28 cellular contexts compared by ENCODE assay signal in the genomic region with DNA sequence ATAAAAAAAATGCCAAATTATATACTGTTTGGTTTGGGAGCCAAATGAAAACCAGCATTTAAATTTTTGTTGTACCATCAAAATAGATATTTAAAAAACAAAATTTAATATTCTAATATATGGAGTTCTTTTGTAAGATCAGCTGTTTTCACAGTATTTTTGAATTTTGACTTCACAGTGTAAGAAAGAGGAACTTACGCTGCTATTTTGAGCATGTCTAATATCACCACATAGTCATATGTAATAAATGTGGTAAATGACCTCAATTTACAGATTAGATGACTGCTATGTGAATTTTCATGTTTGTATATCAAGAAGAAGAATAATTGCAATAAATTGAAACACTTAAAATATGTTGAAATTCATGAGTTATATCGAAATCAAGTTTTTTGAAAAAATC.
DNase-seq lines count a peak whose midpoint lies in the region; ATAC-seq and TF ChIP-seq lines count a peak whose summit lies in the region.
"Had no signal": no experiment of that assay in that cellular context is flagged by ENCODE, and none has a peak within 500 bp of the region (broad histone marks: within the 10 kb centered on the region; RNA-seq: fewer than 3 reads in every experiment).

No MANE protein-coding gene starts in this region.

- H3K23ac ChIP-seq in trophoblast cell (ENCODE audit: low read length) = no peak overlapping the region

- no peak overlapping the region for H3K9ac ChIP-seq in Karpas-422 (ENCODE audit: low read length)
- peak overlapping the region; percentile 72 for H3K9ac ChIP-seq in OCI-LY1 (ENCODE audit: low read length)
- H3K9ac ChIP-seq in trophoblast cell (ENCODE audit: low read length) = no peak overlapping the region

- H2BK12ac ChIP-seq in trophoblast cell (ENCODE audit: low read length) = no peak overlapping the region

- no peak overlapping the region for H2AK5ac ChIP-seq in trophoblast cell (ENCODE audit: low read length)

- H2BK120ac ChIP-seq in trophoblast cell (ENCODE audit: insufficient read depth, low read length, poor library complexity) = no peak overlapping the region

- H3F3A ChIP-seq in DOHH2 (ENCODE audit: control insufficient read depth, insufficient read depth) = peaks cover 43% of the 10 kb centered on the region
- no peaks in the 10 kb centered on the region for H3F3A ChIP-seq in OCI-LY1 (ENCODE audit: insufficient read depth, low read length)

- peaks cover 24% of the 10 kb centered on the region for H3K36me3 ChIP-seq in DOHH2 (ENCODE audit: control insufficient read depth, low read length)
- no peaks in the 10 kb centered on the region for H3K36me3 ChIP-seq in Karpas-422 (ENCODE audit: insufficient read depth, low read length)
- peaks cover 5% of the 10 kb centered on the region for H3K36me3 ChIP-seq in OCI-LY1 (ENCODE audit: insufficient read depth, low read length)
- no peaks in the 10 kb centered on the region for H3K36me3 ChIP-seq in trophoblast cell (ENCODE audit: control insufficient read depth in 1 of 2, insufficient read depth in 2 of 2, low read length in 2 of 2)
- H3K36me3 ChIP-seq: left ventricle myocardium inferior had no signal

- H2AFZ ChIP-seq in Karpas-422 (ENCODE audit: low read length) = no peak overlapping the region
- H2AFZ ChIP-seq in OCI-LY1 (ENCODE audit: low read length) = no peak overlapping the region
- no peak overlapping the region for H2AFZ ChIP-seq in trophoblast cell (ENCODE audit: insufficient read depth, low read length, poor library complexity)

- H3K79me2 ChIP-seq in DOHH2 (ENCODE audit: control insufficient read depth, low read length) (no peaks in the 10 kb centered on the region), Karpas-422 (ENCODE audit: low read length) (no peaks in the 10 kb centered on the region), OCI-LY1 (ENCODE audit: insufficient read depth, low read length) (no peaks in the 10 kb centered on the region), trophoblast cell (ENCODE audit: control insufficient read depth, insufficient read depth, low read length, poor library complexity) (no peaks in the 10 kb centered on the region)

- H3K4me3 ChIP-seq in DOHH2 (ENCODE audit: low read length) (peak overlapping the region; percentile 70), Karpas-422 (ENCODE audit: low read length) (no peak overlapping the region), OCI-LY1 (ENCODE audit: low read depth, low read length, poor library complexity, severe bottlenecking) (peak overlapping the region; percentile 36), trophoblast cell (ENCODE audit: low read depth, low read length) (no peak overlapping the region)
- H3K4me3 ChIP-seq: body of pancreas, dorsolateral prefrontal cortex, left ventricle myocardium inferior, psoas muscle, SK-N-MC had no signal

- H3K9me3 ChIP-seq in DOHH2 (ENCODE audit: control insufficient read depth, insufficient read depth, low read length) (peaks cover 19% of the 10 kb centered on the region), Karpas-422 (ENCODE audit: low read length) (peaks cover 4% of the 10 kb centered on the region; the same call in 1 of the 2 replicates), OCI-LY1 (ENCODE audit: low read length) (peaks cover 6% of the 10 kb centered on the region), trophoblast cell (ENCODE audit: insufficient read depth, low read depth, low read length) (no peaks in the 10 kb centered on the region)
- H3K9me3 ChIP-seq: body of pancreas, left ventricle myocardium inferior, psoas muscle had no signal

- H3K4ac ChIP-seq in trophoblast cell (ENCODE audit: low read depth, low read length) = no peak overlapping the region

- no peaks in the 10 kb centered on the region for H3K9me2 ChIP-seq in DOHH2 (replicated peaks; ENCODE audit: control insufficient read depth, low read length)
- no peaks in the 10 kb centered on the region for H3K9me2 ChIP-seq in Karpas-422 (replicated peaks; ENCODE audit: insufficient read depth, low read length)
- H3K9me2 ChIP-seq in OCI-LY1 (ENCODE audit: low read depth, low read length) = no peaks in the 10 kb centered on the region

- H3K4me2 ChIP-seq in DOHH2 (ENCODE audit: low read length) = peak overlapping the region; percentile 83
- no peak overlapping the region for H3K4me2 ChIP-seq in Karpas-422 (ENCODE audit: low read depth, low read length, poor library complexity, severe bottlenecking)
- H3K4me2 ChIP-seq in OCI-LY1 (ENCODE audit: low read length) = peak overlapping the region; percentile 59
- no peak overlapping the region for H3K4me2 ChIP-seq in trophoblast cell (ENCODE audit: low read length)

- H4K91ac ChIP-seq in trophoblast cell (ENCODE audit: low read depth, low read length) = no peak overlapping the region

- no peak overlapping the region for H3K18ac ChIP-seq in trophoblast cell (ENCODE audit: low read length)

- no peak overlapping the region for H4K8ac ChIP-seq in trophoblast cell (ENCODE audit: low read depth, low read length)

- no peak overlapping the region for H3K14ac ChIP-seq in trophoblast cell (ENCODE audit: low read length)

- H3K27ac ChIP-seq in DOHH2 (ENCODE audit: low read depth, low read length) (peak overlapping the region; percentile 99), Karpas-422 (ENCODE audit: low read length) (0 out of 2 replicates have a peak overlapping the region, but pooled peaks have one; percentile 20), OCI-LY1 (ENCODE audit: low read depth, low read length, poor library complexity, severe bottlenecking) (peak overlapping the region; percentile 99), foreskin keratinocyte (peak overlapping the region; percentile 63), trophoblast cell (ENCODE audit: low read depth, low read length) (no peak overlapping the region)
- H3K27ac ChIP-seq: body of pancreas, dorsolateral prefrontal cortex, left ventricle myocardium inferior, psoas muscle, SK-N-MC had no signal

- no peak for ATAC-seq in foreskin keratinocyte
- ATAC-seq: activated T-cell treated with anti-CD3 and anti-CD28 coated beads, Interleukin-2, amount 50 U/mL, for 4 hours; body of pancreas; naive thymus-derived CD8-positive, alpha-beta T cell; psoas muscle had no signal

- H4K12ac ChIP-seq in trophoblast cell (ENCODE audit: low read depth, low read length) = no peak overlapping the region

- peak; percentile 65 for DNase-seq in Karpas-422
- no peak for DNase-seq in foreskin keratinocyte
- DNase-seq in NCI-H748 (lab: John Stamatoyannopoulos, UW; ENCODE audit: unreplicated experiment) = no peak
- DNase-seq in erythroblast (lab: John Stamatoyannopoulos, UW) = no peak
- DNase-seq in trophoblast cell = no peak
- DNase-seq: activated B cell treated with CpG ODN at 0.5 μM for 24 hours; activated CD4-positive, alpha-beta T cell treated with anti-CD3 and anti-CD28 coated beads, Interleukin-2, amount 50 U/mL, for 1 hour; activated T-cell treated with anti-CD3 and anti-CD28 coated beads, Interleukin-2, amount 50 U/mL, for 4 hours; body of pancreas; CD8-positive, alpha-beta memory T cell; cerebellar nuclear complex; DMS 273 treated with DMSO at 0.1 percent for 48 hours; dorsolateral prefrontal cortex; glutamatergic neuron; H7; islet precursor cell; left ventricle myocardium inferior; naive thymus-derived CD8-positive, alpha-beta T cell; NCI-H1092; NCI-H1694 treated with DMSO at 0.1 percent for 48 hours; NCI-H524 treated with DMSO at 0.1 percent for 48 hours; nucleus accumbens; psoas muscle; stimulated activated CD4-positive, alpha-beta T cell treated with anti-CD3 and anti-CD28 coated beads, Interleukin-15, amount 100 ng/mL, for 24 hours; stimulated activated naive CD4-positive, alpha-beta T cell had no signal

- H4K20me1 ChIP-seq in DOHH2 (ENCODE audit: control insufficient read depth, insufficient read depth, low read depth, low read length) (no peaks in the 10 kb centered on the region), Karpas-422 (ENCODE audit: insufficient read depth, low read depth, low read length) (no peaks in the 10 kb centered on the region), OCI-LY1 (ENCODE audit: insufficient read depth, low read length) (no peaks in the 10 kb centered on the region)

- no peak for TF ChIP-seq CTCF in DOHH2 (IDR thresholded peaks at IDR 0.05; ENCODE audit: low read depth, low read length, poor library complexity, severe bottlenecking)
- no peak for TF ChIP-seq CTCF in OCI-LY1 (IDR thresholded peaks at IDR 0.05; ENCODE audit: low read length)
- TF ChIP-seq CTCF in foreskin keratinocyte (conservative IDR thresholded peaks at IDR 0.05) = no peak

- WGBS in trophoblast cell (ENCODE audit: extremely low coverage, insufficient coverage, insufficient read length) = no CpG with 5 or more reads among the region's 2 CpGs

- no peak for TF ChIP-seq POLR2A in erythroblast (IDR thresholded peaks at IDR 0.05; ENCODE audit: low read length)

- H3K27me3 ChIP-seq in DOHH2 (ENCODE audit: control insufficient read depth, low read length) (no peaks in the 10 kb centered on the region), Karpas-422 (ENCODE audit: low read length) (no peaks in the 10 kb centered on the region), OCI-LY1 (ENCODE audit: insufficient read depth, low read length) (no peaks in the 10 kb centered on the region), foreskin keratinocyte (no peaks in the 10 kb centered on the region), trophoblast cell (ENCODE audit: insufficient read depth, low read length) (no peaks in the 10 kb centered on the region)
- H3K27me3 ChIP-seq: body of pancreas had no signal

- no peaks in the 10 kb centered on the region for H3K79me1 ChIP-seq in trophoblast cell (ENCODE audit: low read length)

- H2BK5ac ChIP-seq in trophoblast cell (ENCODE audit: low read depth, low read length, poor library complexity) = no peak overlapping the region

- H3K4me1 ChIP-seq in DOHH2 (ENCODE audit: control insufficient read depth, low read length) = peaks cover 98% of the 10 kb centered on the region
- H3K4me1 ChIP-seq in Karpas-422 (ENCODE audit: low read length) = peaks cover 10% of the 10 kb centered on the region
- H3K4me1 ChIP-seq in OCI-LY1 (ENCODE audit: insufficient read depth, low read length, severe bottlenecking) = peaks cover 91% of the 10 kb centered on the region
- peaks cover 20% of the 10 kb centered on the region for H3K4me1 ChIP-seq in foreskin keratinocyte
- H3K4me1 ChIP-seq in trophoblast cell (ENCODE audit: control insufficient read depth in 1 of 2, insufficient read depth in 2 of 2, low read length in 2 of 2) = no peaks in the 10 kb centered on the region
- H3K4me1 ChIP-seq: body of pancreas, left ventricle myocardium inferior, psoas muscle had no signal

Comparison
In these comparisons a context has a peak if more than half of its experiments do, and no peak if none do; other contexts are left out.
1. H3K4me2 ChIP-seq: peak in DOHH2 (single experiment) and OCI-LY1 (single experiment); none in Karpas-422 (single experiment) and trophoblast cell (single experiment).
2. H3K4me3 ChIP-seq: peak in DOHH2 (single experiment) and OCI-LY1 (single experiment); none in Karpas-422 (single experiment) and trophoblast cell (single experiment).